ENCODE assay signal across 1 cellular context in genomic region chrX:97167333-97167732, GRCh38.
TF ChIP-seq lines count a peak whose summit lies in the region.

No MANE protein-coding gene starts in this region.

TF ChIP-seq in GM23338, 12 proteins besides CTCF, POLR2A, EP300 and RAD21 (continued from another document):
- no peak for TF ChIP-seq REST (IDR thresholded peaks at IDR 0.05; ENCODE audit: unreplicated experiment)
